18 cellular contexts compared by ENCODE assay signal in the genomic region with DNA sequence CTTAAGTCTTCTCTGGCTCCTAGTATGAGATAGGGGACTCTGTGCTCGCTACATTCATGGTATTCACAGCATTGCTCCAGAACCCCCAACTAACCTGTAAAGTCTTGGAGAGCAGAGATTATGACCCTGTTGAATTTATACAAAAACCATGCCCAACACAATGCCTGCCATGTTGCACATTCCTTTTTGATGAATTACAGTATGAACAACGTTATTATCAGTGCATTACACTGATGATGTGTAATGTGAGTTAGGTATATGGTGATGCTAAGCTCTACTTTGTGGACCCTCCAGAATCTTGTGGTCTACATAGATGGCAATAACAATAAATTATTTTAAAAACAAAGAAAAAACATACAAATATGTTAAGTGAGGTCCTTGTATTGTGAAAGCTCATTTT.
"Had no signal": no experiment of that assay in that cellular context is flagged by ENCODE, and none has a peak within 500 bp of the region (broad histone marks: within the 10 kb centered on the region; RNA-seq: fewer than 3 reads in every experiment).

No MANE protein-coding gene starts in this region.

- H3K4me1 ChIP-seq: ascending aorta, left ventricle myocardium inferior, neural progenitor cell, prostate gland, spleen, testis had no signal

- H3K36me3 ChIP-seq: ascending aorta, left ventricle myocardium inferior, neural progenitor cell, prostate gland, spleen had no signal

- ATAC-seq: activated naive CD4-positive, alpha-beta T cell treated with anti-CD3 and anti-CD28 coated beads, Interleukin-2, amount 50 U/mL, for 72 hours; naive thymus-derived CD8-positive, alpha-beta T cell; WTC11 had no signal

- H3K4me2 ChIP-seq: neural progenitor cell had no signal

- H3K4me3 ChIP-seq: ascending aorta, coronary artery, left ventricle myocardium inferior, neural progenitor cell, prostate gland, spleen, testis had no signal

- H2AFZ ChIP-seq: neural progenitor cell had no signal

- H3K27ac ChIP-seq: ascending aorta, coronary artery, left ventricle myocardium inferior, neural progenitor cell, prostate gland, spleen, testis had no signal

- H3K9me3 ChIP-seq: ascending aorta, left ventricle myocardium inferior, prostate gland, spleen, testis had no signal

- H3K9ac ChIP-seq: neural progenitor cell had no signal

- H3K27me3 ChIP-seq: ascending aorta, neural progenitor cell, spleen, testis had no signal

- DNase-seq: activated gamma-delta T cell treated with Interleukin-2 at 50 U/mL for 16 hours; activated T-cell treated with anti-CD3 and anti-CD28 coated beads, Interleukin-2, amount 50 U/mL, for 1 hour; cerebellar nuclear complex; immature natural killer cell; kidney glomerular epithelial cell; left ventricle myocardium inferior; naive thymus-derived CD8-positive, alpha-beta T cell; spleen; stimulated activated CD4-positive, alpha-beta T cell treated with anti-CD3 and anti-CD28 coated beads, Interleukin-4, amount 100 ng/mL, for 1 hour; stimulated activated naive CD4-positive, alpha-beta T cell; T-helper 9 cell; testis had no signal
